In the genomic region with DNA sequence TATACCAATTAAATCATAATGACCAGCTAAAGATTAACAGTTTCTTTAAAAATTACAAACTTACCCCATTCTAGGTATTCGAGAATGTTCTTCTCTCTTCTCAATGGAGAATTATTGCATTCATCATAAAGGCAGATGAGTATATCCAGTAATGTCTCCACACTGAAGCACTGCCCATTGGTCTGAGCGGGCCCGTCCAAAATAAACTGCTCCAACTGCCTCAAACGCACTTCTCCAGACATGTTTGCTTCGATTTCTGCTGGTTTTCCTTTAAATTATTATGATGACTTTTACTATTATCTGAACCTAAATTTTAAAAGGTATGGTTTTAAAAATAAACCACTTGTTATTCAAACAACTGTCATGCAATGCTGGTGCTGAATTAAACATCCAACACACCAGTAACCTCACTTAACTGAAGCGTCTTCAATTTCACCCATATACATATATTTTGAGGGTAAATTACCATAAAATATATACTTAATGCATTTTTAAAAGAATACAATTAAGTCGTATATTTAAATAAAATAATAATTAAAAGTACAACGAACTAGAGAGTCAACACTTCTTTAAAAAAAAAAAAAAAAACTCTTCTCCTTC, we compare ENCODE assay signal across 8 cellular contexts. TPM values are rescaled to one million over a fixed set of nuclear protein-coding genes. Genes with fewer than 3 reads are reported as not detected.
DNase-seq lines count a peak whose midpoint lies in the region; ATAC-seq and TF ChIP-seq lines count a peak whose summit lies in the region.

No MANE protein-coding gene starts in this region.

- CTCF ChIA-PET in CD4-positive, alpha-beta T cell (lab: Charles Lee), result no interaction called here

- no peak for TF ChIP-seq CTCF in CD4-positive, alpha-beta T cell (IDR thresholded peaks at IDR 0.05)
- TF ChIP-seq CTCF in brain (conservative IDR thresholded peaks at IDR 0.05) (no peak), liver (IDR thresholded peaks at IDR 0.05; ENCODE audit: low read depth, low read length, missing input control) (no peak)

- no peak for TF ChIP-seq RAD21 in liver (IDR thresholded peaks at IDR 0.05)

- intact Hi-C loops in CD4-positive, alpha-beta T cell (cut with DNase I, micrococcal nuclease), result no loop called here

- peaks cover 41% of the 10 kb centered on the region for H3K27me3 ChIP-seq in CD4-positive, alpha-beta T cell (ENCODE audit: control insufficient read depth, insufficient read depth, low read length)
- no peaks in the 10 kb centered on the region for H3K27me3 ChIP-seq in liver (ENCODE audit: control insufficient read depth in 4 of 4, insufficient read depth in 4 of 4, low read length in 3 of 4)
- H3K27me3 ChIP-seq in thymus (ENCODE audit: control insufficient read depth, insufficient read depth), result peaks cover 19% of the 10 kb centered on the region

- H3K4me1 ChIP-seq in liver (ENCODE audit: control insufficient read depth in 4 of 4, insufficient read depth in 4 of 4, low read length in 3 of 4) (peaks cover 1 to 22% (median 11%) of the 10 kb centered on the region in 4 donors), thymus (ENCODE audit: control insufficient read depth, insufficient read depth, low read length) (peaks cover 9% of the 10 kb centered on the region)

- POLR2A ChIA-PET in CD4-positive, alpha-beta T cell (lab: Charles Lee), result no interaction called here

- H3K4me1 Mint-ChIP-seq in CD4-positive, alpha-beta T cell (ENCODE audit: low read depth), result peaks cover 8% of the 10 kb centered on the region
- peaks cover 47% of the 10 kb centered on the region for H3K4me1 Mint-ChIP-seq in brain

- in situ Hi-C loops in KBM-7 (cut with MboI; ENCODE audit: low pct_unique_long_range_greater_than_20kb, low sequenced_read_pairs), result no loop called here

- peaks cover 70% of the 10 kb centered on the region for H3K27me3 Mint-ChIP-seq in CD4-positive, alpha-beta T cell
- H3K27me3 Mint-ChIP-seq in brain, result peaks cover 18% of the 10 kb centered on the region

- H3K27ac Mint-ChIP-seq in CD4-positive, alpha-beta T cell, result no peak overlapping the region
- peak overlapping the region; percentile 92 to 98 (median 97) for H3K27ac Mint-ChIP-seq in brain

- peak overlapping the region; percentile 84 for H3K4me3 Mint-ChIP-seq in CD4-positive, alpha-beta T cell
- peak overlapping the region; percentile 93 to 99 (median 96) for H3K4me3 Mint-ChIP-seq in brain

- H3K4me3 ChIP-seq in liver (ENCODE audit: low read depth in 1 of 3, low read length in 3 of 3) (peak overlapping the region; percentile 74 to 98 (median 75)), thymus (ENCODE audit: low read length) (peak overlapping the region; percentile 67)

- H3K36me3 Mint-ChIP-seq in CD4-positive, alpha-beta T cell (ENCODE audit: low read depth), result no peaks in the 10 kb centered on the region
- peaks cover 7% of the 10 kb centered on the region for H3K36me3 Mint-ChIP-seq in brain

- H3K27ac ChIP-seq in CD4-positive, alpha-beta T cell (ENCODE audit: low read depth, low read length), result no peak overlapping the region
- H3K27ac ChIP-seq in liver (ENCODE audit: low read depth in 1 of 2, low read length in 2 of 2) (peak overlapping the region; percentile 45 to 51), thymus (ENCODE audit: low read depth) (no peak overlapping the region)

- no peaks in the 10 kb centered on the region for H3K36me3 ChIP-seq in liver (ENCODE audit: control insufficient read depth in 4 of 4, insufficient read depth in 3 of 4, low read depth in 1 of 4, low read length in 3 of 4)
- H3K36me3 ChIP-seq in thymus (ENCODE audit: control insufficient read depth, insufficient read depth), result no peaks in the 10 kb centered on the region

- no peaks in the 10 kb centered on the region for H3K9me3 ChIP-seq in CD4-positive, alpha-beta T cell (ENCODE audit: control insufficient read depth, low read length)
- H3K9me3 ChIP-seq in liver (ENCODE audit: control insufficient read depth in 4 of 4, low read length in 3 of 4), result no peaks in the 10 kb centered on the region
- no peaks in the 10 kb centered on the region for H3K9me3 ChIP-seq in thymus (ENCODE audit: control insufficient read depth)

- no peaks in the 10 kb centered on the region for H3K9me3 Mint-ChIP-seq in CD4-positive, alpha-beta T cell
- H3K9me3 Mint-ChIP-seq in brain, result peaks cover 0 to 6% (median 0%) of the 10 kb centered on the region in 5 experiments

- 6% methylated on average over 8 of the region's 8 CpGs for WGBS in liver
- WGBS in thymus, result 43% methylated on average over 8 of the region's 8 CpGs

- DNase-seq in CD4-positive, alpha-beta T cell, result no peak
- DNase-seq in KBM-7, result peak; percentile 39
- no peak for DNase-seq in HPDE6-E6E7 (ENCODE audit: extremely low spot score)
- DNase-seq in 8988T, result no peak
- DNase-seq in SIG-M5 treated with dmso at 0.1 percent for 504 hours (lab: John Stamatoyannopoulos, UW; ENCODE audit: unreplicated experiment), result no peak

- H3K9ac ChIP-seq in liver (ENCODE audit: low read depth in 1 of 2, low read length in 2 of 2), result peak overlapping the region; percentile 33 to 36

- ATAC-seq in CD4-positive, alpha-beta T cell (ENCODE audit: poor library complexity), result no peak

TF ChIP-seq in liver, 16 proteins besides CTCF, POLR2A, EP300 and RAD21:
- TF ChIP-seq REST (IDR thresholded peaks at IDR 0.05) (peak; percentile 77), HNF4G (IDR thresholded peaks at IDR 0.05) (no peak)

RNA-seq across cellular contexts. Expression of gene CDC42BPA, which starts 1.3 kb away (rescaled TPM):
- 1 to 10 TPM; 2.2 to 3.0 TPM for total RNA-seq in CD4-positive, alpha-beta T cell
- polyA plus RNA-seq in brain (ENCODE audit: insufficient read depth, low read depth, low replicate concordance) (12.2 TPM), liver (10 to 100 TPM in 1 of 2 donors, 1 to 10 TPM in 1; 5.8 to 14.2 TPM), thymus (3.7 TPM)
- total RNA-seq in liver, result 10 to 100 TPM; 34.4 to 39.9 TPM

Comparison
In these comparisons a context has a peak if more than half of its experiments do, and no peak if none do; other contexts are left out.
1. H3K27ac ChIP-seq: peak in liver (2 of 2); none in CD4-positive, alpha-beta T cell (single experiment) and thymus (single experiment).